In genomic region chr13:78897200-78897599, GRCh38 we compare ENCODE assay signal across 34 cellular contexts.
"Had no signal": no experiment of that assay in that cellular context is flagged by ENCODE, and none has a peak within 500 bp of the region (broad histone marks: within the 10 kb centered on the region; RNA-seq: fewer than 3 reads in every experiment).

No MANE protein-coding gene starts in this region.

- H3K27me3 ChIP-seq: adrenal gland, ascending aorta, body of pancreas, brain microvascular endothelial cell, breast epithelium, cardiac muscle cell had no signal

- H3K9me3 ChIP-seq: adrenal gland, ascending aorta, body of pancreas, breast epithelium had no signal

- ATAC-seq: activated naive CD4-positive, alpha-beta T cell treated with anti-CD3 and anti-CD28 coated beads, Interleukin-2, amount 50 U/mL, for 72 hours; activated naive CD8-positive, alpha-beta T cell treated with anti-CD3 and anti-CD28 coated beads, Interleukin-2, amount 50 U/mL, for 24 hours; activated T-cell treated with anti-CD3 and anti-CD28 coated beads, Interleukin-2, amount 50 U/mL, for 4 hours; activated T-cell treated with anti-CD3 and anti-CD28 coated beads, Interleukin-2, amount 50 U/mL, for 72 hours; activated T-helper 17 cell treated with anti-CD3 and anti-CD28 coated beads, Interleukin-2, amount 50 U/mL, for 72 hours; body of pancreas had no signal

- H3K4me3 ChIP-seq: adrenal gland, ascending aorta, body of pancreas, breast epithelium, cardiac muscle cell had no signal

- DNase-seq: activated effector memory CD4-positive, alpha-beta T cell treated with anti-CD3 and anti-CD28 coated beads, Interleukin-2, amount 50 U/mL, for 16 hours; activated effector memory CD4-positive, alpha-beta T cell treated with Interleukin-2 at 50 U/mL for 16 hours; activated gamma-delta T cell; activated gamma-delta T cell treated with Interleukin-2 at 50 U/mL for 16 hours; activated naive CD4-positive, alpha-beta T cell; activated naive CD4-positive, alpha-beta T cell treated with anti-CD3 and anti-CD28 coated beads for 36 hours; activated naive CD4-positive, alpha-beta T cell treated with anti-CD3 and anti-CD28 coated beads, Interleukin-2, amount 10 ng/mL, durations not matched to agents 7 days and 5 days; activated naive CD4-positive, alpha-beta T cell treated with anti-CD3 and anti-CD28 coated beads, Interleukin-2, amount 50 U/mL, for 16 hours; activated naive CD4-positive, alpha-beta T cell treated with Interleukin-2 at 50 U/mL for 16 hours; activated naive CD8-positive, alpha-beta T cell treated with anti-CD3 and anti-CD28 coated beads for 36 hours; activated naive CD8-positive, alpha-beta T cell treated with anti-CD3 and anti-CD28 coated beads, Interleukin-2, amount 10 ng/mL, durations not matched to agents 7 days and 5 days; activated naive CD8-positive, alpha-beta T cell treated with anti-CD3 and anti-CD28 coated beads, Interleukin-2, amount 50 U/mL, for 24 hours; activated T-cell treated with anti-CD3 and anti-CD28 coated beads for 4 hours; activated T-cell treated with anti-CD3 and anti-CD28 coated beads, Interleukin-2, amount 50 U/mL, for 1 hour; activated T-cell treated with anti-CD3 and anti-CD28 coated beads, Interleukin-2, amount 50 U/mL, for 24 hours; activated T-cell treated with anti-CD3 and anti-CD28 coated beads, Interleukin-2, amount 50 U/mL, for 4 hours; activated T-cell treated with anti-CD3 and anti-CD28 coated beads, Interleukin-2, amount 50 U/mL, for 48 hours; activated T-cell treated with anti-CD3 and anti-CD28 coated beads, Interleukin-2, amount 50 U/mL, for 72 hours; adrenal gland; amniotic stem cell; amygdala; anterior cingulate cortex; aorta; body of pancreas; brain microvascular endothelial cell; caudate nucleus; central memory CD4-positive, alpha-beta T cell; cerebellar nuclear complex had no signal

- H3K27ac ChIP-seq: adrenal gland, ascending aorta, body of pancreas, brain microvascular endothelial cell, breast epithelium, cardiac muscle cell had no signal

- H3K4me1 ChIP-seq: adrenal gland, ascending aorta, body of pancreas, breast epithelium had no signal

- FAIRE-seq: astrocyte had no signal

- H3K36me3 ChIP-seq: adrenal gland, ascending aorta, brain microvascular endothelial cell, breast epithelium, cardiac muscle cell had no signal
